ENCODE assay signal across 10 cellular contexts in genomic region chr2:108594982-108595464, GRCh38.
DNase-seq lines count a peak whose midpoint lies in the region; ATAC-seq lines count a peak whose summit lies in the region.
"Had no signal": no experiment of that assay in that cellular context is flagged by ENCODE, and none has a peak within 500 bp of the region (broad histone marks: within the 10 kb centered on the region; RNA-seq: fewer than 3 reads in every experiment).

No MANE protein-coding gene starts in this region.

- H3K27me3 Mint-ChIP-seq in activated T-cell treated with anti-CD3 and anti-CD28 coated beads, Interleukin-2, amount 50 U/mL, for 72 hours (ENCODE audit: low read depth): no peaks in the 10 kb centered on the region
- H3K27me3 Mint-ChIP-seq: central memory CD8-positive, alpha-beta T cell had no signal

- intact Hi-C loops in Right ventricle myocardium superior (cut with DNase I): no loop called here

- peak overlapping the region; percentile 49 for H3K27ac Mint-ChIP-seq in activated T-cell treated with anti-CD3 and anti-CD28 coated beads, Interleukin-2, amount 50 U/mL, for 72 hours

- H3K9me3 Mint-ChIP-seq in activated T-cell treated with anti-CD3 and anti-CD28 coated beads, Interleukin-2, amount 50 U/mL, for 72 hours: no peaks in the 10 kb centered on the region
- H3K9me3 Mint-ChIP-seq: central memory CD8-positive, alpha-beta T cell had no signal

- peak in 1 of 2 donors; percentile 34 for DNase-seq in activated T-cell treated with anti-CD3 and anti-CD28 coated beads, Interleukin-2, amount 50 U/mL, for 72 hours
- DNase-seq in activated T-cell treated with anti-CD3 and anti-CD28 coated beads, Interleukin-2, amount 50 U/mL, for 1 hour: no peak
- peak; percentile 84 for DNase-seq in UCSD-AML1 (lab: John Stamatoyannopoulos, UW; ENCODE audit: unreplicated experiment)
- DNase-seq in Right ventricle myocardium superior: no peak
- DNase-seq in stimulated activated naive CD8-positive, alpha-beta T cell treated with anti-CD3 and anti-CD28 coated beads, Interleukin-15, Interleukin-2, amounts not matched to agents 100 U/mL and 50 U/mL, for 24 hours: peak; percentile 52
- DNase-seq in medulla oblongata (ENCODE audit: extremely low spot score): no peak
- DNase-seq: DND-41 had no signal

- peaks cover 0 to 2% of the 10 kb centered on the region in 2 donors for H3K36me3 Mint-ChIP-seq in activated T-cell treated with anti-CD3 and anti-CD28 coated beads, Interleukin-2, amount 50 U/mL, for 72 hours (ENCODE audit: insufficient read depth in 2 of 2)

- peak overlapping the region; percentile 76 to 93 for H3K4me3 Mint-ChIP-seq in activated T-cell treated with anti-CD3 and anti-CD28 coated beads, Interleukin-2, amount 50 U/mL, for 72 hours
- H3K4me3 Mint-ChIP-seq: central memory CD8-positive, alpha-beta T cell had no signal

- peak; percentile 55 to 56 for ATAC-seq in activated T-cell treated with anti-CD3 and anti-CD28 coated beads, Interleukin-2, amount 50 U/mL, for 72 hours (replicated peaks in 1 of 2)
- peak; percentile 57 for ATAC-seq in HG03457 (IDR thresholded peaks at IDR 0.05; ENCODE audit: unreplicated experiment)
- peak; percentile 53 for ATAC-seq in Right ventricle myocardium superior (ENCODE audit: poor library complexity)
- peak; percentile 50 for ATAC-seq in stimulated activated naive CD8-positive, alpha-beta T cell treated with anti-CD3 and anti-CD28 coated beads, Interleukin-15, Interleukin-2, amounts not matched to agents 100 U/mL and 50 U/mL, for 24 hours
- ATAC-seq in GM21717 (IDR thresholded peaks at IDR 0.05; ENCODE audit: unreplicated experiment): no peak

- H3K4me1 Mint-ChIP-seq in activated T-cell treated with anti-CD3 and anti-CD28 coated beads, Interleukin-2, amount 50 U/mL, for 72 hours (ENCODE audit: low read depth): peaks cover 57% of the 10 kb centered on the region

Comparison
In these comparisons a context has a peak if more than half of its experiments do, and no peak if none do; other contexts are left out.
1. DNase-seq: peak in UCSD-AML1 (single experiment) and stimulated activated naive CD8-positive, alpha-beta T cell treated with anti-CD3 and anti-CD28 coated beads, Interleukin-15, Interleukin-2, amounts not matched to agents 100 U/mL and 50 U/mL, for 24 hours (single experiment); none in activated T-cell treated with anti-CD3 and anti-CD28 coated beads, Interleukin-2, amount 50 U/mL, for 1 hour (single experiment), Right ventricle myocardium superior (single experiment) and medulla oblongata (single experiment).